In genomic region chr5:59039296-59040006, GRCh38 we compare ENCODE assay signal across 8 cellular contexts.
A peak's percentile ranks its signal among the peaks of the same experiment; 100 is the strongest.
DNase-seq lines count a peak whose midpoint lies in the region; ATAC-seq, FAIRE-seq and TF ChIP-seq lines count a peak whose summit lies in the region.

No MANE protein-coding gene starts in this region.

- peaks cover 14% of the 10 kb centered on the region for H3K27me3 Mint-ChIP-seq in activated B cell treated with CpG ODN at 0.5 μM for 24 hours

- H3K4me3 ChIP-seq in bronchial epithelial cell (ENCODE audit: low read depth, low read length) = peak overlapping the region; percentile 51

- no peaks in the 10 kb centered on the region for H3K27me3 ChIP-seq in bronchial epithelial cell (ENCODE audit: control insufficient read depth, insufficient read depth, low read length)

- peak overlapping the region; percentile 94 for H3K4me3 Mint-ChIP-seq in activated B cell treated with CpG ODN at 0.5 μM for 24 hours

- no peak for FAIRE-seq in bronchial epithelial cell (lab: Jason Lieb, UNC)

- TF ChIP-seq CTCF in activated B cell treated with CpG ODN at 0.5 μM for 24 hours (IDR thresholded peaks at IDR 0.05) = no peak
- no peak for TF ChIP-seq CTCF in bronchial epithelial cell (IDR thresholded peaks at IDR 0.05; ENCODE audit: insufficient read depth, low read length, severe bottlenecking)

- no peaks in the 10 kb centered on the region for H3K9me3 Mint-ChIP-seq in activated B cell treated with CpG ODN at 0.5 μM for 24 hours

- CTCF ChIA-PET in activated B cell treated with CpG ODN at 0.5 μM for 24 hours (lab: Charles Lee) = interaction anchor here (1.1 kb wide), 1 partner anchor 135 kb away, joined by 3 read pairs; no protein-coding TSS in a partner anchor

- H3K27ac Mint-ChIP-seq in activated B cell treated with CpG ODN at 0.5 μM for 24 hours = peak overlapping the region; percentile 85

- H3K36me3 ChIP-seq in bronchial epithelial cell (ENCODE audit: control insufficient read depth, insufficient read depth, low read length) = no peaks in the 10 kb centered on the region

- ATAC-seq in GM21737 (IDR thresholded peaks at IDR 0.05; ENCODE audit: unreplicated experiment) (peak; percentile 66), activated B cell treated with CpG ODN at 0.5 μM for 24 hours (ENCODE audit: low read depth) (peak; percentile 75)

- peaks cover 30% of the 10 kb centered on the region for H3K4me1 Mint-ChIP-seq in activated B cell treated with CpG ODN at 0.5 μM for 24 hours

- intact Hi-C loops in activated B cell treated with CpG ODN at 0.5 μM for 24 hours (cut with micrococcal nuclease) = loop anchor here (1.0 to 5.0 kb wide), 2 partner anchors 88 to 758 kb away; no protein-coding TSS in a partner anchor

- peaks cover 2% of the 10 kb centered on the region for H3K36me3 Mint-ChIP-seq in activated B cell treated with CpG ODN at 0.5 μM for 24 hours (ENCODE audit: low read depth)

- POLR2A ChIA-PET in activated B cell treated with CpG ODN at 0.5 μM for 24 hours (lab: Charles Lee) = interaction anchor here (1.8 kb wide), 1 partner anchor 88 kb away, joined by 24 read pairs; no protein-coding TSS in a partner anchor

- DNase-seq in ELF-1 (ENCODE audit: low read depth, low spot score) = peak; percentile 83
- DNase-seq in Kasumi-1 (lab: John Stamatoyannopoulos, UW) = peak; percentile 95
- DNase-seq in activated B cell treated with CpG ODN at 0.5 μM for 24 hours = peak; percentile 61
- DNase-seq in bronchial epithelial cell (ENCODE audit: low read depth) = peak; percentile 57
- peak; percentile 89 for DNase-seq in iris pigment epithelial cell (ENCODE audit: low read depth)
- DNase-seq in stimulated activated CD4-positive, alpha-beta T cell treated with anti-CD3 and anti-CD28 coated beads, Interleukin-15, amount 100 ng/mL, for 1 hour (ENCODE audit: low read depth in 1 of 2, low spot score in 1 of 2) = peak; percentile 73 to 74
- DNase-seq in NCI-H128 (lab: John Stamatoyannopoulos, UW; ENCODE audit: unreplicated experiment) = no peak
